ENCODE assay signal across 16 cellular contexts in the genomic region with DNA sequence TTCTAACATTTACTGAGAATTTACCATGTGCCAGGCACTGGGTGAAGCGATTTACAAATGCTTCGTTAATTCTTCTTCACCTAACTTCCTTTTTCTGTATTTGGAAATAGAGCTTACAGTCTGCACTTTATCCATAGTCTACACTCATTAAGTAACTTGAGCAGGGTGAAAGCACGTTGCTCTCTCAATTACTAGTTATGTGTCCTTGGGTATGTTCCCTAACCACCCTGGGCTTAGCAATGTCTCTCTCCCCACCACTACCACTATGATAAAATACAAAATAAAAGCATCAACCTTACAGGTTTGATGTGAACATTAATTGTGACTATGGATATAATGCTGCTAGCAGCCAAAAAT.
"Had no signal": no experiment of that assay in that cellular context is flagged by ENCODE, and none has a peak within 500 bp of the region (broad histone marks: within the 10 kb centered on the region; RNA-seq: fewer than 3 reads in every experiment).

No MANE protein-coding gene starts in this region.

- H3K27ac ChIP-seq: epithelial cell of prostate, neutrophil had no signal

- H3K9me3 Mint-ChIP-seq: activated T-helper 17 cell treated with anti-CD3 and anti-CD28 coated beads, Interleukin-2, amount 50 U/mL, for 72 hours had no signal

- H3K27me3 ChIP-seq: neutrophil had no signal

- H3K27me3 Mint-ChIP-seq: activated T-helper 17 cell treated with anti-CD3 and anti-CD28 coated beads, Interleukin-2, amount 50 U/mL, for 72 hours; naive B cell had no signal

- H3K36me3 Mint-ChIP-seq: naive B cell had no signal

- ATAC-seq: activated CD8-positive, alpha-beta T cell treated with anti-CD3 and anti-CD28 coated beads, Interleukin-2, amount 10 ng/mL, durations not matched to agents 7 days and 5 days; activated T-helper 17 cell treated with anti-CD3 and anti-CD28 coated beads, Interleukin-2, amount 50 U/mL, for 72 hours; sciatic nerve had no signal

- H3K4me1 Mint-ChIP-seq: naive B cell had no signal

- H3K27ac Mint-ChIP-seq: activated CD8-positive, alpha-beta T cell treated with anti-CD3 and anti-CD28 coated beads, Interleukin-2, amount 10 ng/mL, durations not matched to agents 7 days and 5 days; activated naive CD4-positive, alpha-beta T cell treated with anti-CD3 and anti-CD28 coated beads for 36 hours; activated T-helper 17 cell treated with anti-CD3 and anti-CD28 coated beads, Interleukin-2, amount 50 U/mL, for 72 hours; naive B cell had no signal

- H3K36me3 ChIP-seq: neutrophil had no signal

- H3K4me3 Mint-ChIP-seq: activated CD8-positive, alpha-beta T cell treated with anti-CD3 and anti-CD28 coated beads, Interleukin-2, amount 10 ng/mL, durations not matched to agents 7 days and 5 days; activated naive CD4-positive, alpha-beta T cell treated with anti-CD3 and anti-CD28 coated beads for 36 hours; activated T-helper 17 cell treated with anti-CD3 and anti-CD28 coated beads, Interleukin-2, amount 50 U/mL, for 72 hours; naive B cell had no signal

- H3K9me3 ChIP-seq: neutrophil had no signal

- DNase-seq: activated CD4-positive, alpha-beta T cell treated with anti-CD3 and anti-CD28 coated beads for 48 hours; activated CD8-positive, alpha-beta T cell treated with anti-CD3 and anti-CD28 coated beads, Interleukin-2, amount 10 ng/mL, durations not matched to agents 7 days and 5 days; activated naive CD4-positive, alpha-beta T cell treated with anti-CD3 and anti-CD28 coated beads for 36 hours; central memory CD4-positive, alpha-beta T cell; cortex of kidney; effector CD8-positive, alpha-beta T cell; midbrain; naive B cell; posterior cingulate gyrus; stimulated activated CD4-positive, alpha-beta T cell treated with anti-CD3 and anti-CD28 coated beads, Interleukin-12 subunit alpha, Interleukin-12 subunit beta, amount 100 ng/mL, for 4 hours; stimulated activated naive CD4-positive, alpha-beta T cell treated with Interleukin-2 at 50 U/mL for 16 hours; trophoblast cell had no signal
